ENCODE assay signal across 10 cellular contexts in the genomic region with DNA sequence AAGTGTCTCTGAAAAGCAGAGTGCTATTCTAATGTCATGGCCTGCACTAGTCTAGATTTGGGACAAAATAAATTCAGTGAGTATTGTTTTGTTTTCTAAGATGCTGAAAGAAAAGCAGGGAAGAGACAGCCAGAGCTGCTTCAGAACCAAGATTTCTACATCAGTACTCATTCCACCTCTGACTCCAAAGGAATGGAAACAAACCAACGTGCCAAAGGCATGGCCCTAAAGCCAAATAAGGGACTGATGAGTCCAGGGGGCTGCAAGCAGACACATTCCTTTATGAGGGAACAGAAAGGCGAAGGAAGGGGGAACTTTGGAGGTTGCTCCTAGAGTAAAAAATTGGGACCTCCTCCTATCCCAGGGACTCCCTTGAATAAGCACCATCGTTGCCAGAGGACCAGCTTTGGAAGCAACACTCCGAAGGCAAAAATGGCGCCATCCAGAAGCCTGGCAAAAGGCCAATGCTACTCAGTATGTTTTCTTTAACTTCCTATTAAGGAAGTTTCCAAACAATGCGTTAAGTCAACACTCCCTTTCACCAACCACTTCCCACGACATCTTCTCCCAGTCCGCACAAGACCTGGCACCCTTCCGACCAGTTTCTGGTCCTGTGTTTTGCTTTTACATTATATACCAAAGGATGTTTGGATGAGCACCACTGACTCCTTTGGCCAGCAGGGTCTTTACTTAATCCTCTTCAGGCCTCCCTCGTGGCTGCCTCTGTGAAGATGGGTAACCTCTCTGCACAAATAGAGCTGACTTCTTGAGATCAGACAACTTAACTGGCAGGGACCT. TPM values are rescaled to one million over a fixed set of nuclear protein-coding genes. Genes with fewer than 3 reads are reported as not detected.
DNase-seq lines count a peak whose midpoint lies in the region; ATAC-seq and TF ChIP-seq lines count a peak whose summit lies in the region.
"Had no signal": no experiment of that assay in that cellular context is flagged by ENCODE, and none has a peak within 500 bp of the region (broad histone marks: within the 10 kb centered on the region; RNA-seq: fewer than 3 reads in every experiment).

No MANE protein-coding gene starts in this region.

- H3K4me3 ChIP-seq in fibroblast of pulmonary artery (replicated peaks; ENCODE audit: low read depth, low read length) = no peak overlapping the region
- no peak overlapping the region for H3K4me3 ChIP-seq in tibial artery
- H3K4me3 ChIP-seq: BLaER1 treated with 17β-estradiol and CSF1 and Interleukin-3, amounts not matched to agents 10 nM and 100 nM had no signal

- H3K9me3 Mint-ChIP-seq in activated naive CD4-positive, alpha-beta T cell treated with anti-CD3 and anti-CD28 coated beads for 36 hours = no peaks in the 10 kb centered on the region
- no peaks in the 10 kb centered on the region for H3K9me3 Mint-ChIP-seq in activated T-cell treated with anti-CD3 and anti-CD28 coated beads, Interleukin-2, amount 50 U/mL, for 24 hours

- no peaks in the 10 kb centered on the region for H3K9me3 ChIP-seq in tibial artery
- H3K9me3 ChIP-seq: BLaER1 treated with 17β-estradiol and CSF1 and Interleukin-3, amounts not matched to agents 10 nM and 100 nM had no signal

- peaks cover 4% of the 10 kb centered on the region for H3K36me3 Mint-ChIP-seq in activated naive CD4-positive, alpha-beta T cell treated with anti-CD3 and anti-CD28 coated beads for 36 hours (ENCODE audit: low read depth)
- peaks cover 17% of the 10 kb centered on the region for H3K36me3 Mint-ChIP-seq in activated T-cell treated with anti-CD3 and anti-CD28 coated beads, Interleukin-2, amount 50 U/mL, for 24 hours (ENCODE audit: low read depth)

- H3K4me1 ChIP-seq in tibial artery = peaks cover 0 to 100% (median 67%) of the 10 kb centered on the region in 4 donors

- H3K27ac ChIP-seq in tibial artery = peak overlapping the region; percentile 62 to 65
- H3K27ac ChIP-seq: BLaER1 treated with 17β-estradiol and CSF1 and Interleukin-3, amounts not matched to agents 10 nM and 100 nM had no signal

- no peaks in the 10 kb centered on the region for H3K27me3 ChIP-seq in tibial artery
- H3K27me3 ChIP-seq: BLaER1 treated with 17β-estradiol and CSF1 and Interleukin-3, amounts not matched to agents 10 nM and 100 nM had no signal

- peak overlapping the region; percentile 43 for H3K27ac Mint-ChIP-seq in activated naive CD4-positive, alpha-beta T cell treated with anti-CD3 and anti-CD28 coated beads for 36 hours
- peak overlapping the region; percentile 90 for H3K27ac Mint-ChIP-seq in activated T-cell treated with anti-CD3 and anti-CD28 coated beads, Interleukin-2, amount 50 U/mL, for 24 hours
- H3K27ac Mint-ChIP-seq: dendritic cell treated with granulocyte-macrophage colony-stimulating factor and Interleukin-4, amounts not matched to agents 40 ng/mL and 50 ng/mL, for 4 days had no signal

- intact Hi-C loops in activated naive CD4-positive, alpha-beta T cell treated with anti-CD3 and anti-CD28 coated beads for 36 hours (cut with micrococcal nuclease) = no loop called here
- intact Hi-C loops in tibial artery (cut with DNase I; ENCODE audit: low total_unique reads) = no loop called here

- no peaks in the 10 kb centered on the region for H3K27me3 Mint-ChIP-seq in activated naive CD4-positive, alpha-beta T cell treated with anti-CD3 and anti-CD28 coated beads for 36 hours (ENCODE audit: low read depth)
- no peaks in the 10 kb centered on the region for H3K27me3 Mint-ChIP-seq in activated T-cell treated with anti-CD3 and anti-CD28 coated beads, Interleukin-2, amount 50 U/mL, for 24 hours

- no peak for ATAC-seq in HG03025 (IDR thresholded peaks at IDR 0.05; ENCODE audit: low FRiP score, unreplicated experiment)

- DNase-seq in activated naive CD4-positive, alpha-beta T cell treated with anti-CD3 and anti-CD28 coated beads for 36 hours = no peak
- no peak for DNase-seq in activated naive CD4-positive, alpha-beta T cell (lab: John Stamatoyannopoulos, UW)
- peak; percentile 48 for DNase-seq in activated T-cell treated with anti-CD3 and anti-CD28 coated beads, Interleukin-2, amount 50 U/mL, for 24 hours
- DNase-seq in fibroblast of pulmonary artery (ENCODE audit: low read depth) (peak; percentile 81), tibial artery (peak in 1 of 2 donors; percentile 66), NOMO-1 treated with dmso at 0.1 percent for 144 hours (lab: John Stamatoyannopoulos, UW; ENCODE audit: unreplicated experiment) (no peak), anterior cingulate cortex (lab: John Stamatoyannopoulos, UW) (no peak)

- H3K36me3 ChIP-seq in tibial artery = no peaks in the 10 kb centered on the region

- H3K4me1 Mint-ChIP-seq in activated naive CD4-positive, alpha-beta T cell treated with anti-CD3 and anti-CD28 coated beads for 36 hours (ENCODE audit: low read depth) = peaks cover 60% of the 10 kb centered on the region
- peaks cover 95% of the 10 kb centered on the region for H3K4me1 Mint-ChIP-seq in activated T-cell treated with anti-CD3 and anti-CD28 coated beads, Interleukin-2, amount 50 U/mL, for 24 hours (ENCODE audit: low read depth)

- TF ChIP-seq CTCF in fibroblast of pulmonary artery (IDR thresholded peaks at IDR 0.05; ENCODE audit: low read length, missing control alignments) = no peak
- TF ChIP-seq CTCF in tibial artery (IDR thresholded peaks at IDR 0.05) = no peak

- CTCF ChIA-PET in activated naive CD4-positive, alpha-beta T cell treated with anti-CD3 and anti-CD28 coated beads for 36 hours (lab: Charles Lee) = interaction anchor here (0.5 kb wide), 1 partner anchor 126 kb away, joined by 3 read pairs; no protein-coding TSS in a partner anchor

- no peak overlapping the region for H3K4me3 Mint-ChIP-seq in activated naive CD4-positive, alpha-beta T cell treated with anti-CD3 and anti-CD28 coated beads for 36 hours
- H3K4me3 Mint-ChIP-seq in activated T-cell treated with anti-CD3 and anti-CD28 coated beads, Interleukin-2, amount 50 U/mL, for 24 hours = peak overlapping the region; percentile 44
- H3K4me3 Mint-ChIP-seq: dendritic cell treated with granulocyte-macrophage colony-stimulating factor and Interleukin-4, amounts not matched to agents 40 ng/mL and 50 ng/mL, for 4 days had no signal

RNA-seq across cellular contexts. Expression of a gene that starts 31.6 kb away (rescaled TPM):
- total RNA-seq in activated naive CD4-positive, alpha-beta T cell treated with anti-CD3 and anti-CD28 coated beads for 36 hours = 10 to 100 TPM; 37.3 to 39.3 TPM

Comparison
In these comparisons a context has a peak if more than half of its experiments do, and no peak if none do; other contexts are left out.
1. DNase-seq: peak in activated T-cell treated with anti-CD3 and anti-CD28 coated beads, Interleukin-2, amount 50 U/mL, for 24 hours (single experiment) and fibroblast of pulmonary artery (single experiment); none in activated naive CD4-positive, alpha-beta T cell treated with anti-CD3 and anti-CD28 coated beads for 36 hours (single experiment), activated naive CD4-positive, alpha-beta T cell (0 of 4), NOMO-1 treated with dmso at 0.1 percent for 144 hours (single experiment) and anterior cingulate cortex (0 of 58).